In the genomic region with DNA sequence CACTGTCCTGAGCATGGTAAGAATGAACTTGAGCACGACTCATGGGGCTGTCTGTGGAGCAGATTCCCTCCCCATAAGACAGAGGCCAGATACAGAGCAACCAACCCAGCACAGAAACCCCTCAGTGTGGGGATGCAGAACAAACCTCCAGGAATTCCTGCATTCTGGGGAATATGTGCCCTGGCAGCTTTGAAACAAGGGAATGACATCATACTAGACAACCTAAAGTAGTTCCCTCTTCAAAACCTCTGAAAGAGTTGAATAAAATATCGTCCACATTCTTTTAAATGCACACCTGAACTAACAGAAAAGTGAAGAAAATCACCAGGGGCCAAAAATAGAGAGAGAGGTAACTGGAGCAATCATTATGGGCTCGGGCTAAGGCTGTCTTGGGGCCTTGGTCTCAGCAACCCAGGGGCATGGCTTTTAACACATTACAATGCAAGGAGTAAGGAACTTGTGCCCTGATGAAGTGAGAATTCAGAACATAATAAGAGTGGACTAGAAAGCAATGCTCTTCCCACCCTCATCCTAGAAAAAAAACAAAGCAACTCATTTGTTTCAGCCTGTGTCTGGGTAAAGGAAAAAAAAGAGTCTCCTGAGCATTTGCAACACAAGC, we compare ENCODE assay signal across 22 cellular contexts. TPM values are rescaled to one million over a fixed set of nuclear protein-coding genes. Genes with fewer than 3 reads are reported as not detected.
DNase-seq lines count a peak whose midpoint lies in the region; ATAC-seq and TF ChIP-seq lines count a peak whose summit lies in the region.
"Had no signal": no experiment of that assay in that cellular context is flagged by ENCODE, and none has a peak within 500 bp of the region (broad histone marks: within the 10 kb centered on the region; RNA-seq: fewer than 3 reads in every experiment).

No MANE protein-coding gene starts in this region.

- CTCF ChIA-PET in activated CD4-positive, alpha-beta T cell treated with anti-CD3 and anti-CD28 coated beads for 36 hours (lab: Charles Lee), result no interaction called here

- H3K4me3 ChIP-seq in HUES6 (ENCODE audit: low read depth, low read length), result peak overlapping the region; percentile 15; the same call in 1 of the 2 replicates
- H3K4me3 ChIP-seq: BLaER1 treated with 17β-estradiol and CSF1 and Interleukin-3, amounts not matched to agents 10 nM and 100 nM; MG63 had no signal

- intact Hi-C loops in activated CD4-positive, alpha-beta T cell treated with anti-CD3 and anti-CD28 coated beads for 36 hours (cut with DNase I, micrococcal nuclease), result loop anchor here in 1 of 2 experiments (10.0 kb wide), 1 partner anchor 918 kb away; no protein-coding TSS in a partner anchor

- DNase-seq in activated CD4-positive, alpha-beta T cell treated with anti-CD3 and anti-CD28 coated beads for 36 hours, result no peak
- DNase-seq in activated CD4-positive, alpha-beta T cell treated with anti-CD3 and anti-CD28 coated beads, Interleukin-2, amount 50 U/mL, for 4 hours, result no peak
- DNase-seq in effector memory CD8-positive, alpha-beta T cell, result no peak
- no peak for DNase-seq in nephron progenitor cell
- no peak for DNase-seq in activated CD8-positive, alpha-beta memory T cell treated with anti-CD3 and anti-CD28 coated beads, Interleukin-2, amount 50 U/mL, for 48 hours
- no peak for DNase-seq in stimulated activated CD4-positive, alpha-beta T cell treated with anti-CD3 and anti-CD28 coated beads, Interleukin-1b, Interleukin-23, amount 100 ng/mL, for 48 hours
- DNase-seq: DMS 273 treated with DMSO at 0.1 percent for 48 hours, GOT3, KG1, MG63, NCI-H1092 treated with DMSO at 0.1 percent for 48 hours, NCI-H1694 treated with DMSO at 0.1 percent for 48 hours, NCI-H2171, NCI-H446 treated with DMSO at 0.1 percent for 48 hours, NCI-H748 treated with DMSO at 0.1 percent for 48 hours, SHP77 treated with DMSO at 0.1 percent for 48 hours had no signal

- no peaks in the 10 kb centered on the region for H3K36me3 ChIP-seq in HUES6 (ENCODE audit: control insufficient read depth, insufficient read depth, low read length)
- H3K36me3 ChIP-seq: BLaER1 treated with 17β-estradiol and CSF1 and Interleukin-3, amounts not matched to agents 10 nM and 100 nM; MG63 had no signal

- no peak overlapping the region for H3K4me3 Mint-ChIP-seq in activated CD4-positive, alpha-beta T cell treated with anti-CD3 and anti-CD28 coated beads for 36 hours
- H3K4me3 Mint-ChIP-seq in effector memory CD8-positive, alpha-beta T cell, result no peak overlapping the region
- H3K4me3 Mint-ChIP-seq in nephron progenitor cell, result peak overlapping the region; percentile 39

- H3K27ac ChIP-seq in HUES6 (ENCODE audit: low read depth, low read length), result peak overlapping the region; percentile 59
- H3K27ac ChIP-seq: BLaER1 treated with 17β-estradiol and CSF1 and Interleukin-3, amounts not matched to agents 10 nM and 100 nM had no signal

- H3K4me1 Mint-ChIP-seq in activated CD4-positive, alpha-beta T cell treated with anti-CD3 and anti-CD28 coated beads for 36 hours, result peaks cover 38% of the 10 kb centered on the region
- peaks cover 19 to 31% of the 10 kb centered on the region in 2 donors for H3K4me1 Mint-ChIP-seq in effector memory CD8-positive, alpha-beta T cell (ENCODE audit: low read depth in 2 of 2)
- H3K4me1 Mint-ChIP-seq in nephron progenitor cell, result peaks cover 42% of the 10 kb centered on the region

- no peak for TF ChIP-seq CTCF in nephron progenitor cell (IDR thresholded peaks at IDR 0.05)

- no peaks in the 10 kb centered on the region for H3K36me3 Mint-ChIP-seq in activated CD4-positive, alpha-beta T cell treated with anti-CD3 and anti-CD28 coated beads for 36 hours (ENCODE audit: low read depth)
- no peaks in the 10 kb centered on the region for H3K36me3 Mint-ChIP-seq in effector memory CD8-positive, alpha-beta T cell (ENCODE audit: insufficient read depth)
- no peaks in the 10 kb centered on the region for H3K36me3 Mint-ChIP-seq in nephron progenitor cell (ENCODE audit: low read depth)

- no peaks in the 10 kb centered on the region; the same call in 1 of the 2 replicates for H3K9me3 ChIP-seq in HUES6 (ENCODE audit: control insufficient read depth, insufficient read depth, low read depth, low read length)
- H3K9me3 ChIP-seq: MG63 had no signal

- POLR2A ChIA-PET in activated CD4-positive, alpha-beta T cell treated with anti-CD3 and anti-CD28 coated beads for 36 hours (lab: Charles Lee), result no interaction called here

- no peak for ATAC-seq in activated CD4-positive, alpha-beta T cell treated with anti-CD3 and anti-CD28 coated beads for 36 hours
- ATAC-seq in effector memory CD8-positive, alpha-beta T cell (replicated peaks), result no peak
- ATAC-seq in HG02885 (IDR thresholded peaks at IDR 0.05; ENCODE audit: poor library complexity, unreplicated experiment), result no peak

- H3K27me3 ChIP-seq in HUES6 (ENCODE audit: control insufficient read depth, insufficient read depth, low read length), result no peaks in the 10 kb centered on the region
- H3K27me3 ChIP-seq: BLaER1 treated with 17β-estradiol and CSF1 and Interleukin-3, amounts not matched to agents 10 nM and 100 nM had no signal

- H3K27ac Mint-ChIP-seq in activated CD4-positive, alpha-beta T cell treated with anti-CD3 and anti-CD28 coated beads for 36 hours, result peak overlapping the region; percentile 17
- H3K27ac Mint-ChIP-seq in effector memory CD8-positive, alpha-beta T cell, result peak overlapping the region; percentile 44 to 62
- no peak overlapping the region for H3K27ac Mint-ChIP-seq in nephron progenitor cell

- H3K4me1 ChIP-seq in HUES6 (ENCODE audit: control insufficient read depth, insufficient read depth, low read length), result peaks cover 26% of the 10 kb centered on the region

- no peaks in the 10 kb centered on the region for H3K9me3 Mint-ChIP-seq in activated CD4-positive, alpha-beta T cell treated with anti-CD3 and anti-CD28 coated beads for 36 hours (ENCODE audit: low read depth)
- peaks cover 0 to 2% of the 10 kb centered on the region in 2 donors for H3K9me3 Mint-ChIP-seq in effector memory CD8-positive, alpha-beta T cell
- H3K9me3 Mint-ChIP-seq in nephron progenitor cell, result peaks cover 8% of the 10 kb centered on the region

- peak overlapping the region; percentile 41 for H3K9ac ChIP-seq in HUES6 (ENCODE audit: low read length)
- H3K9ac ChIP-seq: BLaER1 treated with 17β-estradiol and CSF1 and Interleukin-3, amounts not matched to agents 10 nM and 100 nM had no signal

- H3K27me3 Mint-ChIP-seq in activated CD4-positive, alpha-beta T cell treated with anti-CD3 and anti-CD28 coated beads for 36 hours, result no peaks in the 10 kb centered on the region
- H3K27me3 Mint-ChIP-seq in effector memory CD8-positive, alpha-beta T cell, result no peaks in the 10 kb centered on the region
- H3K27me3 Mint-ChIP-seq in nephron progenitor cell (ENCODE audit: low read depth, poor library complexity), result peaks cover 10% of the 10 kb centered on the region

RNA-seq across cellular contexts. Expression of a gene that starts 43.8 kb away (rescaled TPM):
- total RNA-seq in activated CD4-positive, alpha-beta T cell treated with anti-CD3 and anti-CD28 coated beads for 36 hours, result not detected
- total RNA-seq: A172, Daoy, HT1080 had no signal

RNA-seq across cellular contexts. Expression of a gene that starts 44.0 kb away (rescaled TPM):
- 100 to 1,000 TPM in 1 of 2 experiments, 10 to 100 TPM in 1; 86.6 to 111 TPM for total RNA-seq in activated CD4-positive, alpha-beta T cell treated with anti-CD3 and anti-CD28 coated beads for 36 hours
